In genomic region chrX:150223176-150224015, GRCh38 we compare ENCODE assay signal across 25 cellular contexts.
"Had no signal": no experiment of that assay in that cellular context is flagged by ENCODE, and none has a peak within 500 bp of the region (broad histone marks: within the 10 kb centered on the region; RNA-seq: fewer than 3 reads in every experiment).

No MANE protein-coding gene starts in this region.

- H3K4me1 Mint-ChIP-seq: activated naive CD4-positive, alpha-beta T cell treated with anti-CD3 and anti-CD28 coated beads, Interleukin-2, amount 50 U/mL, for 24 hours; activated naive CD8-positive, alpha-beta T cell treated with anti-CD3 and anti-CD28 coated beads, Interleukin-2, amount 50 U/mL, for 24 hours; endodermal cell had no signal

- H3K27me3 ChIP-seq: adrenal gland, body of pancreas had no signal

- H3K9me3 ChIP-seq: adrenal gland, body of pancreas had no signal

- H3K27ac Mint-ChIP-seq: activated CD4-positive, alpha-beta memory T cell treated with anti-CD3 and anti-CD28 coated beads, Interleukin-2, amount 10 ng/mL, durations not matched to agents 7 days and 5 days; activated CD4-positive, alpha-beta T cell treated with anti-CD3 and anti-CD28 coated beads for 36 hours; activated CD4-positive, alpha-beta T cell treated with anti-CD3 and anti-CD28 coated beads, Interleukin-2, amount 10 ng/mL, durations not matched to agents 24 days and 14 days; activated naive CD4-positive, alpha-beta T cell treated with anti-CD3 and anti-CD28 coated beads for 36 hours; activated naive CD4-positive, alpha-beta T cell treated with anti-CD3 and anti-CD28 coated beads, Interleukin-2, amount 50 U/mL, for 24 hours; activated naive CD8-positive, alpha-beta T cell treated with anti-CD3 and anti-CD28 coated beads for 36 hours; activated naive CD8-positive, alpha-beta T cell treated with anti-CD3 and anti-CD28 coated beads, Interleukin-2, amount 50 U/mL, for 24 hours; activated T-helper 1 cell treated with anti-CD3 and anti-CD28 coated beads, Interleukin-12 subunit alpha, Interleukin-12 subunit beta, Interleukin-2, Interleukin-4 antibody, amounts not matched to agents 30 ng/mL and 10 ng/mL and 1 ng/mL, durations not matched to agents 14 hours and 24 hours and 36 hours; activated T-helper 2 cell treated with anti-CD3 and anti-CD28 coated beads, Interferon-gamma antibody, Interleukin-2, Interleukin-4, amounts not matched to agents 10 μg/mL and 5 μg/mL and 100 μg/mL, durations not matched to agents 14 hours and 24 hours and 36 hours; endodermal cell had no signal

- H3K27me3 Mint-ChIP-seq: activated CD4-positive, alpha-beta memory T cell treated with anti-CD3 and anti-CD28 coated beads, Interleukin-2, amount 10 ng/mL, durations not matched to agents 7 days and 5 days; activated CD4-positive, alpha-beta T cell treated with anti-CD3 and anti-CD28 coated beads for 36 hours; activated naive CD4-positive, alpha-beta T cell treated with anti-CD3 and anti-CD28 coated beads, Interleukin-2, amount 50 U/mL, for 24 hours; activated naive CD8-positive, alpha-beta T cell treated with anti-CD3 and anti-CD28 coated beads for 36 hours; activated naive CD8-positive, alpha-beta T cell treated with anti-CD3 and anti-CD28 coated beads, Interleukin-2, amount 50 U/mL, for 24 hours had no signal

- H3K9me3 Mint-ChIP-seq: activated CD4-positive, alpha-beta memory T cell treated with anti-CD3 and anti-CD28 coated beads, Interleukin-2, amount 10 ng/mL, durations not matched to agents 7 days and 5 days; activated CD4-positive, alpha-beta T cell treated with anti-CD3 and anti-CD28 coated beads, Interleukin-2, amount 10 ng/mL, durations not matched to agents 24 days and 14 days; activated naive CD4-positive, alpha-beta T cell treated with anti-CD3 and anti-CD28 coated beads for 36 hours; activated naive CD4-positive, alpha-beta T cell treated with anti-CD3 and anti-CD28 coated beads, Interleukin-2, amount 50 U/mL, for 24 hours; activated naive CD8-positive, alpha-beta T cell treated with anti-CD3 and anti-CD28 coated beads for 36 hours; activated naive CD8-positive, alpha-beta T cell treated with anti-CD3 and anti-CD28 coated beads, Interleukin-2, amount 50 U/mL, for 24 hours; activated T-helper 1 cell treated with anti-CD3 and anti-CD28 coated beads, Interleukin-12 subunit alpha, Interleukin-12 subunit beta, Interleukin-2, Interleukin-4 antibody, amounts not matched to agents 30 ng/mL and 10 ng/mL and 1 ng/mL, durations not matched to agents 14 hours and 24 hours and 36 hours; activated T-helper 2 cell treated with anti-CD3 and anti-CD28 coated beads, Interferon-gamma antibody, Interleukin-2, Interleukin-4, amounts not matched to agents 10 μg/mL and 5 μg/mL and 100 μg/mL, durations not matched to agents 14 hours and 24 hours and 36 hours had no signal

- H3K4me1 ChIP-seq: adrenal gland, body of pancreas had no signal

- H3K36me3 Mint-ChIP-seq: activated naive CD4-positive, alpha-beta T cell treated with anti-CD3 and anti-CD28 coated beads, Interleukin-2, amount 50 U/mL, for 24 hours; activated naive CD8-positive, alpha-beta T cell treated with anti-CD3 and anti-CD28 coated beads for 36 hours had no signal

- H3K36me3 ChIP-seq: adrenal gland had no signal

- ATAC-seq: activated CD4-positive, alpha-beta T cell treated with anti-CD3 and anti-CD28 coated beads for 36 hours; activated naive CD8-positive, alpha-beta T cell treated with anti-CD3 and anti-CD28 coated beads, Interleukin-2, amount 50 U/mL, for 24 hours; body of pancreas; esophagus mucosa had no signal

- H3K27ac ChIP-seq: adrenal gland, body of pancreas had no signal

- DNase-seq: activated CD4-positive, alpha-beta memory T cell treated with anti-CD3 and anti-CD28 coated beads, Interleukin-2, amount 10 ng/mL, durations not matched to agents 7 days and 5 days; activated CD4-positive, alpha-beta T cell treated with anti-CD3 and anti-CD28 coated beads for 36 hours; activated CD4-positive, alpha-beta T cell treated with anti-CD3 and anti-CD28 coated beads, Interleukin-2, amount 10 ng/mL, durations not matched to agents 24 days and 14 days; activated CD4-positive, CD25-positive, alpha-beta regulatory T cell; activated CD4-positive, CD25-positive, alpha-beta regulatory T cell treated with anti-CD3 and anti-CD28 coated beads, Interleukin-2, amount 50 U/mL, for 72 hours; activated CD8-positive, alpha-beta memory T cell treated with anti-CD3 and anti-CD28 coated beads, Interleukin-2, amount 50 U/mL, for 4 hours; activated effector memory CD4-positive, alpha-beta T cell treated with anti-CD3 and anti-CD28 coated beads, Interleukin-2, amount 50 U/mL, for 16 hours; activated naive CD4-positive, alpha-beta T cell treated with anti-CD3 and anti-CD28 coated beads for 36 hours; activated naive CD8-positive, alpha-beta T cell treated with anti-CD3 and anti-CD28 coated beads for 36 hours; activated naive CD8-positive, alpha-beta T cell treated with anti-CD3 and anti-CD28 coated beads, Interleukin-2, amount 50 U/mL, for 24 hours; activated T-cell treated with anti-CD3 and anti-CD28 coated beads, Interleukin-2, amount 50 U/mL, for 1 hour; activated T-cell treated with anti-CD3 and anti-CD28 coated beads, Interleukin-2, amount 50 U/mL, for 48 hours; adrenal gland; amygdala; aorta; body of pancreas; caudate nucleus; effector memory CD4-positive, alpha-beta T cell; endodermal cell; foreskin fibroblast; T-helper 2 cell had no signal

- H3K4me3 ChIP-seq: adrenal gland, body of pancreas had no signal

- H3K4me3 Mint-ChIP-seq: activated CD4-positive, alpha-beta memory T cell treated with anti-CD3 and anti-CD28 coated beads, Interleukin-2, amount 10 ng/mL, durations not matched to agents 7 days and 5 days; activated CD4-positive, alpha-beta T cell treated with anti-CD3 and anti-CD28 coated beads for 36 hours; activated CD4-positive, alpha-beta T cell treated with anti-CD3 and anti-CD28 coated beads, Interleukin-2, amount 10 ng/mL, durations not matched to agents 24 days and 14 days; activated naive CD4-positive, alpha-beta T cell treated with anti-CD3 and anti-CD28 coated beads for 36 hours; activated naive CD4-positive, alpha-beta T cell treated with anti-CD3 and anti-CD28 coated beads, Interleukin-2, amount 50 U/mL, for 24 hours; activated naive CD8-positive, alpha-beta T cell treated with anti-CD3 and anti-CD28 coated beads for 36 hours; activated naive CD8-positive, alpha-beta T cell treated with anti-CD3 and anti-CD28 coated beads, Interleukin-2, amount 50 U/mL, for 24 hours; activated T-helper 1 cell treated with anti-CD3 and anti-CD28 coated beads, Interleukin-12 subunit alpha, Interleukin-12 subunit beta, Interleukin-2, Interleukin-4 antibody, amounts not matched to agents 30 ng/mL and 10 ng/mL and 1 ng/mL, durations not matched to agents 14 hours and 24 hours and 36 hours; endodermal cell had no signal
